31 cellular contexts compared by ENCODE assay signal in genomic region chr3:52877085-52877484, GRCh38. TPM values are rescaled to one million over a fixed set of nuclear protein-coding genes. Genes with fewer than 3 reads are reported as not detected.
"Had no signal": no experiment of that assay in that cellular context is flagged by ENCODE, and none has a peak within 500 bp of the region (broad histone marks: within the 10 kb centered on the region; RNA-seq: fewer than 3 reads in every experiment).

No MANE protein-coding gene starts in this region.

- H3K9me3 Mint-ChIP-seq: naive B cell; natural killer cell; nephron; neural progenitor cell; stimulated activated effector memory CD8-positive, alpha-beta T cell treated with anti-CD3 and anti-CD28 coated beads, Interleukin-12 subunit alpha, Interleukin-12 subunit beta, amount 100 ng/mL, for 72 hours; stimulated activated naive CD8-positive, alpha-beta T cell treated with anti-CD3 and anti-CD28 coated beads, Interleukin-15, amount 100 ng/mL, for 72 hours; type B pancreatic cell had no signal

- H3K36me3 ChIP-seq: neural progenitor cell, suprapubic skin, transverse colon, upper lobe of right lung, uterus had no signal

- H3K36me3 Mint-ChIP-seq: naive B cell; natural killer cell; stimulated activated effector memory CD8-positive, alpha-beta T cell treated with anti-CD3 and anti-CD28 coated beads, Interleukin-12 subunit alpha, Interleukin-12 subunit beta, amount 100 ng/mL, for 72 hours had no signal

- H3K27ac Mint-ChIP-seq: natural killer cell; nephron; neural progenitor cell; progenitor cell of endocrine pancreas; stimulated activated effector memory CD8-positive, alpha-beta T cell treated with anti-CD3 and anti-CD28 coated beads, Interleukin-12 subunit alpha, Interleukin-12 subunit beta, amount 100 ng/mL, for 72 hours; stimulated activated naive CD8-positive, alpha-beta T cell treated with anti-CD3 and anti-CD28 coated beads, Interleukin-15, amount 100 ng/mL, for 72 hours; type B pancreatic cell had no signal

- H3K27me3 ChIP-seq: neural progenitor cell, right lobe of liver, sigmoid colon, suprapubic skin, testis, tibial artery, transverse colon, upper lobe of right lung, uterus had no signal

- H3K4me3 ChIP-seq: neural progenitor cell, psoas muscle, right lobe of liver, sigmoid colon, suprapubic skin, testis, tibial artery, transverse colon, upper lobe of right lung, uterus had no signal

- H3K27me3 Mint-ChIP-seq: naive B cell; progenitor cell of endocrine pancreas; stimulated activated naive CD8-positive, alpha-beta T cell treated with anti-CD3 and anti-CD28 coated beads, Interleukin-15, amount 100 ng/mL, for 72 hours; type B pancreatic cell had no signal

- ATAC-seq: natural killer cell; psoas muscle; right cardiac atrium; right lobe of liver; stimulated activated effector memory CD8-positive, alpha-beta T cell treated with anti-CD3 and anti-CD28 coated beads, Interleukin-12 subunit alpha, Interleukin-12 subunit beta, amount 100 ng/mL, for 72 hours; stimulated activated naive CD8-positive, alpha-beta T cell treated with anti-CD3 and anti-CD28 coated beads, Interleukin-15, amount 100 ng/mL, for 72 hours; stimulated activated naive CD8-positive, alpha-beta T cell treated with anti-CD3 and anti-CD28 coated beads, Interleukin-15, Interleukin-2, amounts not matched to agents 100 U/mL and 50 U/mL, for 24 hours; upper lobe of right lung had no signal

- DNase-seq: naive B cell; natural killer cell; nucleus accumbens; posterior cingulate gyrus; psoas muscle; right cardiac atrium; right lobe of liver; sigmoid colon; small intestine; stimulated activated CD4-positive, alpha-beta T cell treated with anti-CD3 and anti-CD28 coated beads, Interleukin-15, amount 100 ng/mL, for 24 hours; stimulated activated CD4-positive, alpha-beta T cell treated with anti-CD3 and anti-CD28 coated beads, Interleukin-2, amount 100 ng/mL, for 24 hours; stimulated activated CD4-positive, alpha-beta T cell treated with anti-CD3 and anti-CD28 coated beads, Interleukin-2, amount 100 ng/mL, for 48 hours; stimulated activated CD4-positive, alpha-beta T cell treated with anti-CD3 and anti-CD28 coated beads, Interleukin-4, amount 100 ng/mL, for 24 hours; stimulated activated naive CD4-positive, alpha-beta T cell; stimulated activated naive CD8-positive, alpha-beta T cell treated with anti-CD3 and anti-CD28 coated beads, Interleukin-15, amount 100 ng/mL, for 72 hours; stimulated activated naive CD8-positive, alpha-beta T cell treated with anti-CD3 and anti-CD28 coated beads, Interleukin-15, Interleukin-2, amounts not matched to agents 100 U/mL and 50 U/mL, for 24 hours; substantia nigra; testis; tibial artery; transverse colon; upper lobe of right lung; uterus had no signal

- H3K4me3 Mint-ChIP-seq: naive B cell; natural killer cell; nephron; neural progenitor cell; stimulated activated effector memory CD8-positive, alpha-beta T cell treated with anti-CD3 and anti-CD28 coated beads, Interleukin-12 subunit alpha, Interleukin-12 subunit beta, amount 100 ng/mL, for 72 hours; stimulated activated naive CD8-positive, alpha-beta T cell treated with anti-CD3 and anti-CD28 coated beads, Interleukin-15, amount 100 ng/mL, for 72 hours; type B pancreatic cell had no signal

- H3K9me3 ChIP-seq: psoas muscle, right lobe of liver, sigmoid colon, suprapubic skin, testis, tibial artery, transverse colon, upper lobe of right lung, uterus had no signal

- H3K4me1 ChIP-seq: parathyroid adenoma, testis, uterus had no signal

- H3K27ac ChIP-seq: neural progenitor cell, parathyroid adenoma, psoas muscle, right lobe of liver, sigmoid colon, suprapubic skin, testis, tibial artery, transverse colon, upper lobe of right lung, uterus had no signal

RNA-seq across cellular contexts. Expression of gene MUSTN1, which starts 42.3 kb away (rescaled TPM):
- total RNA-seq: progenitor cell of endocrine pancreas, renal cortical epithelial cell had no signal
- polyA plus RNA-seq: neural cell had no signal
